17 cellular contexts compared by ENCODE assay signal in genomic region chr18:9828794-9829712, GRCh38. TPM values are rescaled to one million over a fixed set of nuclear protein-coding genes. Genes with fewer than 3 reads are reported as not detected.
DNase-seq lines count a peak whose midpoint lies in the region; ATAC-seq, FAIRE-seq and TF ChIP-seq lines count a peak whose summit lies in the region.
"Had no signal": no experiment of that assay in that cellular context is flagged by ENCODE, and none has a peak within 500 bp of the region (broad histone marks: within the 10 kb centered on the region; RNA-seq: fewer than 3 reads in every experiment).

No MANE protein-coding gene starts in this region.

- DNase-seq in CD1c-positive myeloid dendritic cell (ENCODE audit: extremely low spot score) (peak; percentile 37), NCI-H69 (lab: John Stamatoyannopoulos, UW) (peak; percentile 55), astrocyte (ENCODE audit: low read depth) (no peak), left ventricle myocardium superior (no peak), NCI-H1048 (lab: John Stamatoyannopoulos, UW) (no peak)
- DNase-seq: activated CD4-positive, alpha-beta T cell treated with anti-CD3 and anti-CD28 coated beads, Interleukin-2, amount 10 ng/mL, durations not matched to agents 24 days and 14 days; activated naive CD4-positive, alpha-beta T cell treated with anti-CD3 and anti-CD28 coated beads, Interleukin-2, amount 50 U/mL, for 16 hours; naive thymus-derived CD4-positive, alpha-beta T cell; NCI-H2029; NCI-H524; T-helper 9 cell had no signal

- H3K27me3 ChIP-seq in astrocyte (ENCODE audit: insufficient read depth, low read length): no peaks in the 10 kb centered on the region
- H3K27me3 ChIP-seq in muscle layer of colon (ENCODE audit: control insufficient read depth in 1 of 2, insufficient read depth in 2 of 2, low read length in 2 of 2): no peaks in the 10 kb centered on the region

- H3K4me2 ChIP-seq in astrocyte (ENCODE audit: low read length): peak overlapping the region; percentile 79

- H3K36me3 ChIP-seq in astrocyte (ENCODE audit: insufficient read depth, low read length) (no peaks in the 10 kb centered on the region), muscle layer of colon (ENCODE audit: insufficient read depth, low read length) (no peaks in the 10 kb centered on the region)
- H3K36me3 ChIP-seq: left ventricle myocardium inferior had no signal

- H3K9ac ChIP-seq in astrocyte (ENCODE audit: low read length) (no peak overlapping the region), muscle layer of colon (ENCODE audit: low read length) (no peak overlapping the region)

- H3K27ac Mint-ChIP-seq in astrocyte (ENCODE audit: unreplicated experiment): no peak overlapping the region
- H3K27ac Mint-ChIP-seq: activated CD4-positive, alpha-beta T cell treated with anti-CD3 and anti-CD28 coated beads, Interleukin-2, amount 10 ng/mL, durations not matched to agents 24 days and 14 days; naive thymus-derived CD4-positive, alpha-beta T cell had no signal

- no peak overlapping the region for H3K4me3 ChIP-seq in astrocyte (ENCODE audit: insufficient read depth, low read depth, low read length)
- H3K4me3 ChIP-seq in muscle layer of colon (ENCODE audit: low read depth in 1 of 2, low read length in 2 of 2): no peak overlapping the region
- H3K4me3 ChIP-seq: left ventricle myocardium inferior had no signal

- no peaks in the 10 kb centered on the region for H3K9me3 ChIP-seq in astrocyte (ENCODE audit: insufficient read depth, low read depth, low read length)
- no peaks in the 10 kb centered on the region for H3K9me3 ChIP-seq in muscle layer of colon (ENCODE audit: low read length)
- H3K9me3 ChIP-seq: left ventricle myocardium inferior had no signal

- no peak overlapping the region for H2AFZ ChIP-seq in astrocyte (ENCODE audit: low read depth, low read length)

- peaks cover 16% of the 10 kb centered on the region for H3K36me3 Mint-ChIP-seq in astrocyte (ENCODE audit: low read depth, unreplicated experiment)
- H3K36me3 Mint-ChIP-seq: naive thymus-derived CD4-positive, alpha-beta T cell had no signal

- H3K4me1 ChIP-seq in astrocyte (ENCODE audit: insufficient read depth, low read length) (peaks cover 41% of the 10 kb centered on the region), muscle layer of colon (ENCODE audit: insufficient read depth, low read length) (peaks cover 37% of the 10 kb centered on the region)

- H3K27ac ChIP-seq in astrocyte (ENCODE audit: low read depth, low read length): peak overlapping the region; percentile 82
- H3K27ac ChIP-seq in muscle layer of colon (ENCODE audit: low read depth, low read length): peak overlapping the region; percentile 17

- no peak for TF ChIP-seq CTCF in astrocyte (IDR thresholded peaks at IDR 0.05; ENCODE audit: insufficient read depth, low read depth, low read length)

- H3K4me3 Mint-ChIP-seq in astrocyte (ENCODE audit: unreplicated experiment): no peak overlapping the region
- H3K4me3 Mint-ChIP-seq: activated CD4-positive, alpha-beta T cell treated with anti-CD3 and anti-CD28 coated beads, Interleukin-2, amount 10 ng/mL, durations not matched to agents 24 days and 14 days; naive thymus-derived CD4-positive, alpha-beta T cell had no signal

- H3K9me3 Mint-ChIP-seq in astrocyte (ENCODE audit: unreplicated experiment): peaks cover 5% of the 10 kb centered on the region
- H3K9me3 Mint-ChIP-seq: activated CD4-positive, alpha-beta T cell treated with anti-CD3 and anti-CD28 coated beads, Interleukin-2, amount 10 ng/mL, durations not matched to agents 24 days and 14 days had no signal

- no peak for FAIRE-seq in astrocyte (lab: Jason Lieb, UNC)
- FAIRE-seq: bronchial epithelial cell, GM18507 had no signal

- H4K20me1 ChIP-seq in astrocyte (ENCODE audit: insufficient read depth, low read length): peaks cover 3% of the 10 kb centered on the region

- peaks cover 19% of the 10 kb centered on the region for H3K79me2 ChIP-seq in astrocyte (ENCODE audit: insufficient read depth, low read length)

- intact Hi-C loops in left ventricle myocardium superior (cut with micrococcal nuclease): no loop called here

- ATAC-seq in left ventricle myocardium superior (no peak), GM19035 (IDR thresholded peaks at IDR 0.05; ENCODE audit: unreplicated experiment) (no peak), GM19397 (IDR thresholded peaks at IDR 0.05; ENCODE audit: unreplicated experiment) (no peak)

- no peaks in the 10 kb centered on the region for H3K27me3 Mint-ChIP-seq in astrocyte (ENCODE audit: low read depth, unreplicated experiment)

- peaks cover 25% of the 10 kb centered on the region for H3K4me1 Mint-ChIP-seq in astrocyte (ENCODE audit: low read depth, unreplicated experiment)
- H3K4me1 Mint-ChIP-seq: activated CD4-positive, alpha-beta T cell treated with anti-CD3 and anti-CD28 coated beads, Interleukin-2, amount 10 ng/mL, durations not matched to agents 24 days and 14 days had no signal

RNA-seq across cellular contexts. Expression of gene TXNDC2, which starts 56.7 kb away (rescaled TPM):
- total RNA-seq in astrocyte (0.07 TPM in 1 of 2 replicates, not detected in the other), left ventricle myocardium superior (not detected)
- total RNA-seq: activated CD4-positive, alpha-beta T cell treated with anti-CD3 and anti-CD28 coated beads, Interleukin-2, amount 10 ng/mL, durations not matched to agents 24 days and 14 days; left ventricle myocardium inferior had no signal

Comparison
In these comparisons a context has a peak if more than half of its experiments do, and no peak if none do; other contexts are left out.
1. DNase-seq: peak in CD1c-positive myeloid dendritic cell (single experiment) and NCI-H69 (single experiment); none in astrocyte (single experiment), left ventricle myocardium superior (single experiment) and NCI-H1048 (single experiment).